Comparison of ENCODE assay signal across 8 cellular contexts in the genomic region with DNA sequence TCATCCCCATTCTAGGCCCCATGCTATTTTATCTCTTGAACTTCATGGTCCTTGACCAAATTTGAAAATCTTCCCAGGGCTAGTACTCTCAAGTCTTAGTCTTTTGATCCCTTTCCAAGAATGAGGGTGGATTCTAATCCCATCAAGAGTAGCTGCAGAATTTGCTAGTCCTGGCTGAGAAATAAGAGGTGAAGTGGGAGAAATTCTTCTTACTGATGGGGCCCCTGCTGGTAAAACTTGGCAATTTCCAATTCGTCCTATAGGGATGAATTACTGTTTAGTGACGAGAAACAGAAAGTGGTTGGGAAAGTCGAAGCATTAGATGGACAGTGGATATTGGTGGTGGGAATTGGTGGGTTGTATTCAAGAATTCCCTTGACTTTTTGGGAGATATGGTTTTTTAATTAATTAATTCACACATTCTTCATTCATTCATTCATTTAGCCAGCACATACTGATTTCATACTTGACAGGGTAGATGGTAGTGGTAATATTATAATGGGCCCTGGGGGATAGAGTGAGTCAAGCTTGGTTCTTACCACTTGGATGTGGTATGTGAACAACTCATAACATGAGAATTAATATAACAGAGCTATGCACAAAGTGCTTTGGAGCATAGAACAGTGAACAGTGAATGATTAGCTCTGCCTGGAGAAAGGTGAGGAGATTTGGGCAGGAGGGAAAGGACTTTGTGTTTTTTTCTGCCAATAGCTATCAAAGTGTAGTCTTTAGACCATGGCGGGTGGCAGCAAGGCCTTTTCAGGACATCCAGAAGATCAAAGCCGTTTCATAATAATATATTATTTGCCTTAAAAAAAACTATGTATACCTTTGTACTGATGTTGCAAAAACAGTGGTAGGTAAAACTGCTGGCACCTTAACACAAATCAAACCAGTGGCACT.
A peak's percentile ranks its signal among the peaks of the same experiment; 100 is the strongest.
DNase-seq lines count a peak whose midpoint lies in the region; ATAC-seq, FAIRE-seq and TF ChIP-seq lines count a peak whose summit lies in the region.

No MANE protein-coding gene starts in this region.

- H3K4me1 ChIP-seq in A549, result peaks cover 39% of the 10 kb centered on the region

- TF ChIP-seq EP300 in A549 (IDR thresholded peaks at IDR 0.05), result no peak

- 27% methylated on average over 5 of the region's 5 CpGs for WGBS in A549 (ENCODE audit: missing lambda C conversion rate)

- TF ChIP-seq CTCF in A549 (IDR thresholded peaks at IDR 0.05), result peak; percentile 34; the same call in 2 of the 3 replicates
- TF ChIP-seq CTCF in foreskin fibroblast (IDR thresholded peaks at IDR 0.05; ENCODE audit: low read depth, low read length), result peak; percentile 7

- no peak for TF ChIP-seq POLR2A in A549 (IDR thresholded peaks at IDR 0.05; ENCODE audit: low read length)

- TF ChIP-seq RAD21 in A549 (conservative IDR thresholded peaks at IDR 0.05 in 1 of 2, IDR thresholded peaks at IDR 0.05 in 1 of 2), result peak; percentile 16 to 45; a peak in 2 of 5 replicates

- POLR2A ChIA-PET in A549 (lab: Yijun Ruan, JAX), result no interaction called here

- H3K27ac ChIP-seq in A549, result peak overlapping the region; percentile 40 to 51; a peak in 5 of 6 replicates

- no peak for FAIRE-seq in A549 (lab: Jason Lieb, UNC)

- H3K4me2 ChIP-seq in A549, result peak overlapping the region; percentile 75

- 0 out of 3 replicates have a peak overlapping the region, but pooled peaks have one; percentile 7 for H3K4me3 ChIP-seq in A549
- no peak overlapping the region for H3K4me3 ChIP-seq in foreskin fibroblast (ENCODE audit: low read depth in 1 of 2, low read length in 2 of 2)

- CTCF ChIA-PET in A549 (lab: Yijun Ruan, JAX), result interaction anchor here (0.6 to 4.7 kb wide), 10 partner anchors 11 to 149 kb away, joined by 3 to 36 read pairs (median 4); partner anchors contain the start of gene STIM1

- DNase-seq in A549 (ENCODE audit: low read depth in 1 of 2, low spot score in 1 of 2), result peak; percentile 53 to 54
- DNase-seq in NCI-H226, result peak; percentile 71
- peak; percentile 68 to 84 for DNase-seq in foreskin fibroblast
- DNase-seq in SK-N-DZ (ENCODE audit: low spot score), result no peak
- no peak for DNase-seq in DMS114 treated with DMSO at 0.1 percent for 48 hours (lab: John Stamatoyannopoulos, UW; ENCODE audit: unreplicated experiment)
- no peak for DNase-seq in effector CD8-positive, alpha-beta T cell (lab: John Stamatoyannopoulos, UW)
- DNase-seq in NCI-H128 (lab: John Stamatoyannopoulos, UW; ENCODE audit: unreplicated experiment), result no peak

- ATAC-seq in A549 (peak; percentile 89 to 92), GM18511 (IDR thresholded peaks at IDR 0.05; ENCODE audit: unreplicated experiment) (peak; percentile 65)

- H3K9me3 ChIP-seq in A549, result no peaks in the 10 kb centered on the region

TF ChIP-seq in A549, 52 proteins besides CTCF, POLR2A, EP300 and RAD21:
- TF ChIP-seq CEBPB (IDR thresholded peaks at IDR 0.05) (no peak), FOSL2 (IDR thresholded peaks at IDR 0.05) (no peak), FOSL2 (CRISPR knock-in tag; IDR thresholded peaks at IDR 0.05) (peak; percentile 30; the same call in 1 of the 2 replicates), GATA3 (IDR thresholded peaks at IDR 0.05; ENCODE audit: borderline replicate concordance) (peak; percentile 25; the same call in 1 of the 2 replicates), SMC3 (IDR thresholded peaks at IDR 0.05) (peak; percentile 30; the same call in 1 of the 3 replicates)
- TF ChIP-seq, protein P1, sequence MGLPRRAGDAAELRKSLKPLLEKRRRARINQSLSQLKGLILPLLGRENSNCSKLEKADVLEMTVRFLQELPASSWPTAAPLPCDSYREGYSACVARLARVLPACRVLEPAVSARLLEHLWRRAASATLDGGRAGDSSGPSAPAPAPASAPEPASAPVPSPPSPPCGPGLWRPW (IDR thresholded peaks at IDR 0.05), result no peak

Comparison
In these comparisons a context has a peak if more than half of its experiments do, and no peak if none do; other contexts are left out.
1. DNase-seq: peak in A549 (2 of 2), NCI-H226 (single experiment) and foreskin fibroblast (2 of 2); none in SK-N-DZ (single experiment), DMS114 treated with DMSO at 0.1 percent for 48 hours (single experiment), effector CD8-positive, alpha-beta T cell (single experiment) and NCI-H128 (single experiment).